Comparison of ENCODE assay signal across 29 cellular contexts in genomic region chr18:55549474-55550104, GRCh38.
"Had no signal": no experiment of that assay in that cellular context is flagged by ENCODE, and none has a peak within 500 bp of the region (broad histone marks: within the 10 kb centered on the region; RNA-seq: fewer than 3 reads in every experiment).

No MANE protein-coding gene starts in this region.

- H3K27ac ChIP-seq: esophagus muscularis mucosa, foreskin keratinocyte, heart left ventricle, neural progenitor cell, parathyroid adenoma, psoas muscle, sigmoid colon, stomach, thyroid gland had no signal

- DNase-seq: activated B cell treated with CpG ODN at 0.5 μM for 24 hours; activated CD4-positive, alpha-beta T cell treated with anti-CD3 and anti-CD28 coated beads for 36 hours; activated CD4-positive, alpha-beta T cell treated with anti-CD3 and anti-CD28 coated beads, Interleukin-2, amount 50 U/mL, for 4 hours; activated naive CD4-positive, alpha-beta T cell; activated T-cell treated with anti-CD3 and anti-CD28 coated beads for 4 hours; activated T-cell treated with anti-CD3 and anti-CD28 coated beads, Interleukin-2, amount 50 U/mL, for 72 hours; endodermal cell; foreskin keratinocyte; heart left ventricle; hypothalamus; immature natural killer cell; kidney; left colon; mammary epithelial cell; natural killer cell; occipital lobe; psoas muscle; sigmoid colon; stimulated activated CD4-positive, alpha-beta T cell treated with anti-CD3 and anti-CD28 coated beads, Interleukin-2, amount 100 ng/mL, for 24 hours; stimulated activated naive B cell treated with anti-CD40 and anti-IgM and Interleukin-4, amounts not matched to agents 10 μg/mL and 1 μg/mL and 100 μg/mL, for 72 hours; stomach; T1000; thyroid gland; upper lobe of left lung had no signal

- H3K9me3 ChIP-seq: esophagus muscularis mucosa, heart left ventricle, psoas muscle, sigmoid colon, stomach, thyroid gland, upper lobe of left lung had no signal

- H3K4me3 ChIP-seq: heart left ventricle, neural progenitor cell, psoas muscle, sigmoid colon, smooth muscle cell, stomach, thyroid gland, upper lobe of left lung had no signal

- H3K36me3 ChIP-seq: esophagus muscularis mucosa, neural progenitor cell, sigmoid colon, stomach, thyroid gland, upper lobe of left lung had no signal

- H3K4me1 ChIP-seq: foreskin keratinocyte had no signal

- ATAC-seq: activated CD4-positive, alpha-beta T cell treated with anti-CD3 and anti-CD28 coated beads for 36 hours; activated naive CD4-positive, alpha-beta T cell treated with anti-CD3 and anti-CD28 coated beads, Interleukin-2, amount 50 U/mL, for 72 hours; activated T-cell treated with anti-CD3 and anti-CD28 coated beads, Interleukin-2, amount 50 U/mL, for 72 hours; foreskin keratinocyte; heart left ventricle; left colon; natural killer cell; psoas muscle; stimulated activated naive B cell treated with anti-CD40 and anti-IgM and Interleukin-4, amounts not matched to agents 10 μg/mL and 1 μg/mL and 100 μg/mL, for 72 hours had no signal
